8 cellular contexts compared by ENCODE assay signal in the genomic region with DNA sequence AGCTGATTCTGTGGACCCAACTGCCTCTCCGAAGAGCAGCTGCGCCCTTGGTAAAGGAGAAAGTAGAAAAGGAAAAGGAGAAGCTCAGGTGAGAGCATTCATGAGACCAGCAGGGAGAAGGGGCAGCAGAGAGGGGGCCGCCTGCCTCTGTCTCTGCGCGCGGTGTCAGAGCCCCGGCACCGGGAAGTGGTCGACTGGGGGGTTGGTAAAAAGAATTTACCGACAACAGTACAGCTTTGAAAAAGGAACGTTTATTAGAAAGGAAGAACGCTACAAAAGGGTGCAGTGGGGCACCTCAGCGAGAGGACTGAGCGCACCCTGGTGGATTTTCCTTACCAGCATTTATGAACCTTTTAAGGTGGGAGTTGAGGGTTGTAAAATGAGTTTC.
DNase-seq lines count a peak whose midpoint lies in the region; ATAC-seq lines count a peak whose summit lies in the region.

No MANE protein-coding gene starts in this region.

- H3K9ac ChIP-seq in HUES6 (ENCODE audit: low read length), result peak overlapping the region; percentile 45

- no peaks in the 10 kb centered on the region for H3K9me3 Mint-ChIP-seq in activated naive CD8-positive, alpha-beta T cell (ENCODE audit: low read depth)

- H3K4me1 Mint-ChIP-seq in activated naive CD8-positive, alpha-beta T cell (ENCODE audit: low read depth), result peaks cover 21% of the 10 kb centered on the region

- H3K27ac ChIP-seq in HUES6 (ENCODE audit: low read depth, low read length), result peak overlapping the region; percentile 21; the same call in 1 of the 2 replicates

- peak overlapping the region; percentile 40 for H3K4me3 ChIP-seq in HUES6 (ENCODE audit: low read depth, low read length)

- H3K4me1 ChIP-seq in HUES6 (ENCODE audit: control insufficient read depth, insufficient read depth, low read length), result peaks cover 6% of the 10 kb centered on the region

- peaks cover 3% of the 10 kb centered on the region for H3K36me3 Mint-ChIP-seq in activated naive CD8-positive, alpha-beta T cell

- H3K36me3 ChIP-seq in HUES6 (ENCODE audit: control insufficient read depth, insufficient read depth, low read length), result no peaks in the 10 kb centered on the region

- H3K27me3 Mint-ChIP-seq in activated naive CD8-positive, alpha-beta T cell, result no peaks in the 10 kb centered on the region

- no peaks in the 10 kb centered on the region for H3K27me3 ChIP-seq in HUES6 (ENCODE audit: control insufficient read depth, insufficient read depth, low read length)

- peak overlapping the region; percentile 96 for H3K27ac Mint-ChIP-seq in activated naive CD8-positive, alpha-beta T cell

- DNase-seq in DMS153 treated with DMSO at 0.1 percent for 48 hours (lab: John Stamatoyannopoulos, UW; ENCODE audit: unreplicated experiment), result peak; percentile 81
- DNase-seq in RPMI8226, result peak; percentile 6
- DNase-seq in hepatic stellate cell (ENCODE audit: low spot score), result peak; percentile 30
- peak; percentile 6 to 19 for DNase-seq in stimulated activated CD4-positive, alpha-beta T cell treated with anti-CD3 and anti-CD28 coated beads, Interleukin-1b, Interleukin-23, amount 100 ng/mL, for 4 hours (ENCODE audit: low read depth in 2 of 2)
- DNase-seq in AG08395 (ENCODE audit: low spot score), result no peak

- H3K9me3 ChIP-seq in HUES6 (ENCODE audit: control insufficient read depth, insufficient read depth, low read depth, low read length), result no peaks in the 10 kb centered on the region

- peak overlapping the region; percentile 89 for H3K4me3 Mint-ChIP-seq in activated naive CD8-positive, alpha-beta T cell

- peak; percentile 49 for ATAC-seq in GM21447 (IDR thresholded peaks at IDR 0.05; ENCODE audit: unreplicated experiment)
